Comparison of ENCODE assay signal across 17 cellular contexts in the genomic region with DNA sequence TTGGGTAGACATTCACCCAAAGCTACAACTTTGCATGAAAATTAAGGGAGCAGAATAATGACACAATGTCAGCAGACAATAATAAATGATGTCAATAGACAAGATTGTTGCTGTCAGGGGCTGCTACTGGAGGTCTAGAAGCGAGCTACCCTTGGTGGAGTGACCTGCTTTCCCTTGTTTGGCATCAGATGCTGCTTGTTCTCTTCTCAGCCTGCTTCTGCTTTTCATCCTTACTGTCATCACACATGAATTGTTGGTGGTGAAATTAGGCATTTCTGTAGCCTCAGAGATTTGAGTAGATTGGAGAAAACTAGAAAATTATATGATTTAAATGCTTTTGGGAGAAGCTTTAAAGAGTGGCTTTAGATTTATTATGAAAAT.
"Had no signal": no experiment of that assay in that cellular context is flagged by ENCODE, and none has a peak within 500 bp of the region (broad histone marks: within the 10 kb centered on the region; RNA-seq: fewer than 3 reads in every experiment).

No MANE protein-coding gene starts in this region.

- H3K27me3 ChIP-seq: adrenal gland, spleen had no signal

- H3K4me1 ChIP-seq: spleen had no signal

- FAIRE-seq: colon had no signal

- H3K4me3 ChIP-seq: adrenal gland, SK-N-MC, spleen, thoracic aorta had no signal

- H3K36me3 ChIP-seq: adrenal gland had no signal

- DNase-seq: activated CD4-positive, alpha-beta memory T cell treated with anti-CD3 and anti-CD28 coated beads for 36 hours; activated CD8-positive, alpha-beta memory T cell treated with anti-CD3 and anti-CD28 coated beads, Interleukin-2, amount 10 ng/mL, durations not matched to agents 7 days and 5 days; activated effector memory CD4-positive, alpha-beta T cell treated with Interleukin-2 at 50 U/mL for 16 hours; activated T-cell treated with anti-CD3 and anti-CD28 coated beads, Interleukin-2, amount 50 U/mL, for 24 hours; adrenal gland; caudate nucleus; foreskin fibroblast; head of caudate nucleus; nucleus accumbens; posterior cingulate gyrus; spleen; stimulated activated CD4-positive, alpha-beta T cell treated with anti-CD3 and anti-CD28 coated beads, Interleukin-1b, Interleukin-23, amount 100 ng/mL, for 48 hours; stimulated activated naive CD8-positive, alpha-beta T cell treated with anti-CD3 and anti-CD28 coated beads, Interleukin-15, amount 100 ng/mL, for 72 hours; WERI-Rb-1 had no signal

- H3K9me3 ChIP-seq: adrenal gland, spleen, thoracic aorta had no signal

- H3K27ac ChIP-seq: adrenal gland, SK-N-MC, WERI-Rb-1 had no signal
